Comparison of ENCODE assay signal across 8 cellular contexts in genomic region chr7:117871778-117872538, GRCh38. TPM values are rescaled to one million over a fixed set of nuclear protein-coding genes. Genes with fewer than 3 reads are reported as not detected.
DNase-seq lines count a peak whose midpoint lies in the region; ATAC-seq and TF ChIP-seq lines count a peak whose summit lies in the region.

No MANE protein-coding gene starts in this region.

- H3K4me3 Mint-ChIP-seq in osteocyte (ENCODE audit: unreplicated experiment), result peak overlapping the region; percentile 80

- H3K9me3 Mint-ChIP-seq in osteocyte (ENCODE audit: unreplicated experiment), result no peaks in the 10 kb centered on the region

- peaks cover 40% of the 10 kb centered on the region for H3K27me3 Mint-ChIP-seq in osteocyte (ENCODE audit: unreplicated experiment)

- ATAC-seq in RWPE2 (ENCODE audit: low read depth) (peak; percentile 25; the same call in 1 of the 3 replicates), Right ventricle myocardium superior (ENCODE audit: poor library complexity) (peak; percentile 26), GM18870 (IDR thresholded peaks at IDR 0.05; ENCODE audit: unreplicated experiment) (no peak)

- DNase-seq in Daoy (ENCODE audit: low read depth), result peak; percentile 64
- no peak for DNase-seq in RWPE2 (ENCODE audit: low spot score)
- DNase-seq in Right ventricle myocardium superior, result peak; percentile 51
- no peak for DNase-seq in osteocyte (ENCODE audit: extremely low spot score, unreplicated experiment)
- DNase-seq in NCI-H774 (lab: John Stamatoyannopoulos, UW), result no peak
- DNase-seq in Kasumi-1 (lab: John Stamatoyannopoulos, UW), result no peak
- no peak for DNase-seq in GM03348 (ENCODE audit: low spot score)

- TF ChIP-seq CTCF in RWPE2 (IDR thresholded peaks at IDR 0.05; ENCODE audit: poor library complexity, severe bottlenecking) (no peak), osteocyte (IDR thresholded peaks at IDR 0.05) (no peak)

- no peak overlapping the region for H3K27ac Mint-ChIP-seq in osteocyte (ENCODE audit: unreplicated experiment)

- H3K36me3 Mint-ChIP-seq in osteocyte (ENCODE audit: unreplicated experiment), result no peaks in the 10 kb centered on the region

- H3K4me1 Mint-ChIP-seq in osteocyte (ENCODE audit: unreplicated experiment), result peaks cover 22% of the 10 kb centered on the region

- intact Hi-C loops in Right ventricle myocardium superior (cut with DNase I), result loop anchor here (10.0 kb wide), 1 partner anchor 117 kb away; no protein-coding TSS in a partner anchor

- H3K27ac ChIP-seq in RWPE2 (ENCODE audit: poor library complexity, severe bottlenecking), result no peak overlapping the region

- no peaks in the 10 kb centered on the region for H3K36me3 ChIP-seq in RWPE2 (ENCODE audit: low read depth)

- peaks cover 4% of the 10 kb centered on the region for H3K4me1 ChIP-seq in RWPE2 (ENCODE audit: insufficient read depth, poor library complexity, severe bottlenecking)

- H3K4me3 ChIP-seq in RWPE2 (ENCODE audit: severe bottlenecking), result peak overlapping the region; percentile 53

- H3K9me3 ChIP-seq in RWPE2 (ENCODE audit: severe bottlenecking), result no peaks in the 10 kb centered on the region

- peaks cover 25% of the 10 kb centered on the region for H3K27me3 ChIP-seq in RWPE2 (ENCODE audit: insufficient read depth, poor library complexity, severe bottlenecking)

RNA-seq across cellular contexts. Expression of gene CTTNBP2, which starts 1.3 kb away (rescaled TPM):
- 3.6 TPM in 2 replicates for total RNA-seq in Daoy (2014; rRNA removed; shearing (Covaris generic))
- total RNA-seq in Right ventricle myocardium superior, result 2.0 TPM
- total RNA-seq in osteocyte, result 2.3 and 2.6 TPM in 2 replicates

Comparison
In these comparisons a context has a peak if more than half of its experiments do, and no peak if none do; other contexts are left out.
1. DNase-seq: peak in Daoy (single experiment) and Right ventricle myocardium superior (single experiment); none in RWPE2 (single experiment), osteocyte (single experiment), NCI-H774 (single experiment), Kasumi-1 (0 of 2) and GM03348 (single experiment).